11 cellular contexts compared by ENCODE assay signal in genomic region chr7:128867842-128868623, GRCh38. TPM values are rescaled to one million over a fixed set of nuclear protein-coding genes. Genes with fewer than 3 reads are reported as not detected.
A peak's percentile ranks its signal among the peaks of the same experiment; 100 is the strongest.
DNase-seq lines count a peak whose midpoint lies in the region; TF ChIP-seq lines count a peak whose summit lies in the region.
"Had no signal": no experiment of that assay in that cellular context is flagged by ENCODE, and none has a peak within 500 bp of the region (broad histone marks: within the 10 kb centered on the region; RNA-seq: fewer than 3 reads in every experiment).

No MANE protein-coding gene starts in this region.

- peak; percentile 8 for TF ChIP-seq POLR2A in transverse colon (IDR thresholded peaks at IDR 0.05)

- peaks cover 49% of the 10 kb centered on the region for H3K27me3 Mint-ChIP-seq in endodermal cell (ENCODE audit: insufficient read depth)

- H3K4me3 Mint-ChIP-seq in endodermal cell: peak overlapping the region; percentile 51

- H3K9me3 ChIP-seq in cardiac muscle cell (ENCODE audit: low read depth): no peaks in the 10 kb centered on the region
- no peaks in the 10 kb centered on the region for H3K9me3 ChIP-seq in left ventricle myocardium inferior (replicated peaks)
- no peaks in the 10 kb centered on the region for H3K9me3 ChIP-seq in endodermal cell (ENCODE audit: control insufficient read depth, low read length)
- H3K9me3 ChIP-seq in transverse colon: no peaks in the 10 kb centered on the region

- TF ChIP-seq EP300 in transverse colon (IDR thresholded peaks at IDR 0.05; ENCODE audit: low read depth): no peak

- in situ Hi-C loops in transverse colon (cut with MboI; ENCODE audit: low pct_ligation_motif_present in 1 of 4, low pct_unique_long_range_greater_than_20kb in 1 of 4, low sequenced_read_pairs in 3 of 4) (loop anchor here in 2 of 4 donors (25.0 kb wide), 2 partner anchors 94 to 256 kb away; no protein-coding TSS in a partner anchor), GM13976 (cut with MboI; ENCODE audit: low sequenced_read_pairs, unreplicated experiment) (no loop called here)

- peaks cover 19% of the 10 kb centered on the region for H3K4me1 Mint-ChIP-seq in endodermal cell

- H3K9me3 Mint-ChIP-seq in endodermal cell: no peaks in the 10 kb centered on the region

- H3K27ac Mint-ChIP-seq in endodermal cell: no peak overlapping the region

- H3K36me3 ChIP-seq in cardiac muscle cell (no peaks in the 10 kb centered on the region), left ventricle myocardium inferior (peaks cover 17% of the 10 kb centered on the region), endodermal cell (ENCODE audit: control insufficient read depth, insufficient read depth, low read length) (peaks cover 18% of the 10 kb centered on the region), transverse colon (peaks cover 0 to 5% (median 0%) of the 10 kb centered on the region in 4 donors)

- H3K4me3 ChIP-seq in cardiac muscle cell (no peak overlapping the region), left ventricle myocardium inferior (no peak overlapping the region), endodermal cell (ENCODE audit: low read length) (peak overlapping the region; percentile 80), transverse colon (no peak overlapping the region)

- H3K27ac ChIP-seq in cardiac muscle cell (no peak overlapping the region), left ventricle myocardium inferior (replicated peaks) (no peak overlapping the region), endodermal cell (ENCODE audit: low read depth, low read length) (no peak overlapping the region), transverse colon (peak overlapping the region in 1 of 4 donors; percentile 82)

- no peak overlapping the region for H3K9ac ChIP-seq in endodermal cell (ENCODE audit: extremely low read depth, low read length, poor library complexity, severe bottlenecking)

- H3K4me1 ChIP-seq in cardiac muscle cell (ENCODE audit: low read depth) (peaks cover 18% of the 10 kb centered on the region), left ventricle myocardium inferior (peaks cover 35% of the 10 kb centered on the region), endodermal cell (ENCODE audit: control insufficient read depth, insufficient read depth, low read length) (no peaks in the 10 kb centered on the region), transverse colon (peaks cover 8 to 33% (median 28%) of the 10 kb centered on the region in 4 donors)

- peaks cover 22% of the 10 kb centered on the region for H3K36me3 Mint-ChIP-seq in endodermal cell (ENCODE audit: low read depth)

- H3K27me3 ChIP-seq in cardiac muscle cell (peaks cover 39% of the 10 kb centered on the region), left ventricle myocardium inferior (ENCODE audit: low read depth) (peaks cover 10% of the 10 kb centered on the region), endodermal cell (ENCODE audit: control insufficient read depth, insufficient read depth, low read length, poor library complexity, severe bottlenecking) (peaks cover 33% of the 10 kb centered on the region), transverse colon (no peaks in the 10 kb centered on the region)

- 70 to 74% methylated on average over 7 to 11 of the region's 11 CpGs for WGBS in endodermal cell (ENCODE audit: insufficient coverage in 1 of 2, insufficient read length in 1 of 2), 2 experiments
- WGBS in transverse colon (ENCODE audit: low coverage in 1 of 2), 2 donors: 20 to 70% methylated on average over 1 to 11 of the region's 11 CpGs

- DNase-seq in cardiac muscle cell (ENCODE audit: low read depth in 1 of 2, low spot score in 1 of 2): peak; percentile 14 to 54
- DNase-seq in left ventricle myocardium inferior: no peak
- DNase-seq in NCI-H524 treated with DMSO at 0.1 percent for 48 hours (lab: John Stamatoyannopoulos, UW): peak; percentile 75
- DNase-seq in endodermal cell: peak; percentile 72
- DNase-seq in transverse colon: peak; percentile 33
- no peak for DNase-seq in GM13976 (ENCODE audit: low spot score)
- DNase-seq in GM20000 (ENCODE audit: low spot score): no peak
- no peak for DNase-seq in mucosa of gallbladder (ENCODE audit: low spot score)
- DNase-seq: activated gamma-delta T cell treated with Interleukin-2 at 50 U/mL for 16 hours, AML-193, Right ventricle myocardium superior had no signal

- intact Hi-C loops in left ventricle myocardium inferior (cut with micrococcal nuclease): no loop called here
- intact Hi-C loops in transverse colon (cut with DNase I; ENCODE audit: low total_unique reads): no loop called here

- TF ChIP-seq CTCF in cardiac muscle cell (IDR thresholded peaks at IDR 0.05; ENCODE audit: low read depth, low read length) (no peak), left ventricle myocardium inferior (IDR thresholded peaks at IDR 0.05; ENCODE audit: borderline replicate concordance) (no peak), endodermal cell (conservative IDR thresholded peaks at IDR 0.05) (no peak), transverse colon (IDR thresholded peaks at IDR 0.05) (no peak), GM13976 (IDR thresholded peaks at IDR 0.05; ENCODE audit: borderline replicate concordance, control extremely low read depth, extremely low read depth, insufficient read depth, missing control alignments) (no peak), GM20000 (IDR thresholded peaks at IDR 0.05; ENCODE audit: extremely low read depth, missing control alignments) (no peak)

RNA-seq across cellular contexts. Expression of gene ATP6V1F, which starts 5.4 kb away (rescaled TPM):
- total RNA-seq in cardiac muscle cell: 113 and 164 TPM in 2 replicates
- polyA plus RNA-seq in cardiac muscle cell: 284 and 330 TPM in 2 replicates
- 101 TPM for total RNA-seq in left ventricle myocardium inferior
- 100 to 1,000 TPM; 122 to 157 TPM for total RNA-seq in endodermal cell
- polyA plus RNA-seq in endodermal cell (2013, experiment 1 of 2): 128 TPM
- 128 TPM for polyA plus RNA-seq in endodermal cell (2013, experiment 2 of 2)
- total RNA-seq in transverse colon: 100 to 1,000 TPM in 1 of 4 donors, 10 to 100 TPM in 3; 25.5 to 128 (median 63.2) TPM
- 118 TPM for total RNA-seq in mucosa of gallbladder

RNA-seq across cellular contexts. Expression of gene FLNC, which starts 37.8 kb away (rescaled TPM):
- total RNA-seq in cardiac muscle cell (500 and 516 TPM in 2 replicates), left ventricle myocardium inferior (839 TPM), endodermal cell (10 to 100 TPM in 1 of 2 donors, 1 to 10 TPM in 1; 6.6 to 11.5 TPM), transverse colon (100 to 1,000 TPM in 1 of 4 donors, 10 to 100 TPM in 3; 21.3 to 234 (median 57.9) TPM), mucosa of gallbladder (236 TPM)
- 194 and 196 TPM in 2 replicates for polyA plus RNA-seq in cardiac muscle cell
- 25.3 TPM for polyA plus RNA-seq in endodermal cell (2013, experiment 1 of 2)
- polyA plus RNA-seq in endodermal cell (2013, experiment 2 of 2): 28.7 TPM

RNA-seq across cellular contexts. Expression of gene KCP, which starts 42.5 kb away (rescaled TPM):
- total RNA-seq in cardiac muscle cell (0.49 and 1.2 TPM in 2 replicates), left ventricle myocardium inferior (0.19 TPM), endodermal cell (10 to 100 TPM; 21.1 to 33.3 TPM), transverse colon (under 1 TPM in 3 of 4 donors, not detected in 1; 0.32 to 0.75 (median 0.68) TPM), mucosa of gallbladder (5.2 TPM)
- 1.6 TPM in 2 replicates for polyA plus RNA-seq in cardiac muscle cell
- 8.3 TPM for polyA plus RNA-seq in endodermal cell (2013, experiment 1 of 2)
- polyA plus RNA-seq in endodermal cell (2013, experiment 2 of 2): 6.5 TPM

Comparison
In these comparisons a context has a peak if more than half of its experiments do, and no peak if none do; other contexts are left out.
1. DNase-seq: peak in cardiac muscle cell (2 of 2), NCI-H524 treated with DMSO at 0.1 percent for 48 hours (single experiment), endodermal cell (single experiment) and transverse colon (single experiment); none in left ventricle myocardium inferior (single experiment), GM13976 (single experiment), GM20000 (single experiment) and mucosa of gallbladder (single experiment).